In the genomic region with DNA sequence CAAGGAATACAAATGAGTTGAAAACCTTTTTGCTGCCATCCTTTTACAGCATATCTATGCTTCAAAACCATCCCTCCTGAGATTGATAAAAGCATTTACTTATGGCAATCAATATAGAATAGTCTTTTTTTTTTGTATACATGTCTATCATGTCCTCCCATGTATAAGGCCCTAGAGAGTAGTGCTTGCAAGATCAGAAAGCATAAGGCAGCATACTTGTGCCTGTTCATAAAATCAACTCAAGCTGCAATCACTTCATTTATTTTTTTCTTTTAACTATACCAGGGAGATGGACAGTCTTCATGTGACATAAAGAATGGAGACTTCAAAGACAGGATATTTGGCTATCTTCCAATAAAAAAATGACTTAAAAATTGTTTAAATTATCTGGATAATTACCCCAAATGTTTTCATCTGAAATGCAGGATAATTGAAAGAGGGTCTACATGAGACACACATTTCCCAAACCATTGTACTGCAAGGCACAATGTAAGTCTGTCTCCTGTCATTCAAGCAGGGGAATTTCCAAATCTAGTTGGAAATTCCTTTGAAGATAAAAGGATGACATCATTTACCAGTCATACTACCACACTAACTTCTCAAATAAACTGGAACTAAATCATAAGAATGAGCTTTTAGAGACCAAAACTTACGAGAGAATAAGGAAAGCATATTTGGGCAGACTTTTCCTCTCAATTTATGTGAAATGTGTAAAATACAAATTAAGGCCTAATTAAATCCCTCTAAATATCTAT, we compare ENCODE assay signal across 11 cellular contexts. TPM values are rescaled to one million over a fixed set of nuclear protein-coding genes. Genes with fewer than 3 reads are reported as not detected.
A peak's percentile ranks its signal among the peaks of the same experiment; 100 is the strongest.
DNase-seq lines count a peak whose midpoint lies in the region; ATAC-seq and TF ChIP-seq lines count a peak whose summit lies in the region.
"Had no signal": no experiment of that assay in that cellular context is flagged by ENCODE, and none has a peak within 500 bp of the region (broad histone marks: within the 10 kb centered on the region; RNA-seq: fewer than 3 reads in every experiment).

No MANE protein-coding gene starts in this region.

- intact Hi-C loops in Right ventricle myocardium inferior (cut with DNase I): no loop called here

- no peaks in the 10 kb centered on the region for H3K27me3 ChIP-seq in neural cell (ENCODE audit: insufficient read depth, low read depth, low read length)

- ATAC-seq in GM18519 (IDR thresholded peaks at IDR 0.05; ENCODE audit: low FRiP score, unreplicated experiment) (peak; percentile 63), HG02870 (IDR thresholded peaks at IDR 0.05; ENCODE audit: unreplicated experiment) (peak; percentile 63), Right ventricle myocardium inferior (no peak)

- DNase-seq in amniotic epithelial cell (ENCODE audit: low read depth) (peak; percentile 83), ureter (ENCODE audit: low spot score) (no peak), hypothalamus (lab: John Stamatoyannopoulos, UW) (no peak), DMS79 treated with DMSO at 0.1 percent for 48 hours (lab: John Stamatoyannopoulos, UW) (no peak), Right ventricle myocardium inferior (ENCODE audit: missing footprints) (no peak)
- DNase-seq: activated CD4-positive, CD25-positive, alpha-beta regulatory T cell treated with anti-CD3 and anti-CD28 coated beads, Interleukin-2, amount 50 U/mL, for 72 hours; NCI-H524 treated with DMSO at 0.1 percent for 48 hours had no signal

- TF ChIP-seq RAD21 in neural cell (conservative IDR thresholded peaks at IDR 0.05): peak; percentile 24

- peaks cover 4% of the 10 kb centered on the region for H3F3A ChIP-seq in neural cell (ENCODE audit: insufficient read depth, low read length, poor library complexity, severe bottlenecking)

- peak overlapping the region; percentile 42 for H3K9ac ChIP-seq in neural cell (ENCODE audit: low read length)

- H3K9me3 ChIP-seq in neural cell (ENCODE audit: low read length): no peaks in the 10 kb centered on the region

- TF ChIP-seq CTCF in neural cell (IDR thresholded peaks at IDR 0.05; ENCODE audit: poor library complexity, severe bottlenecking): no peak

- H3K4me3 ChIP-seq in neural cell (ENCODE audit: low read length): peak overlapping the region; percentile 43

- H4K20me1 ChIP-seq in neural cell (ENCODE audit: insufficient read depth): no peaks in the 10 kb centered on the region

- no peak overlapping the region for H2AFZ ChIP-seq in neural cell (ENCODE audit: low read depth, low read length)

- TF ChIP-seq EP300 in neural cell (conservative IDR thresholded peaks at IDR 0.05; ENCODE audit: poor library complexity, severe bottlenecking): peak; percentile 92

- no peaks in the 10 kb centered on the region for H3K9me2 ChIP-seq in neural cell (ENCODE audit: insufficient read depth, low read length)

- H3K36me3 ChIP-seq in neural cell (ENCODE audit: insufficient read depth, low read length): peaks cover 3% of the 10 kb centered on the region

- H3K27ac ChIP-seq in neural cell (ENCODE audit: low read length): peak overlapping the region; percentile 88
- H3K27ac ChIP-seq: epithelial cell of prostate had no signal

- H3K79me2 ChIP-seq in neural cell (replicated peaks; ENCODE audit: insufficient read depth, low read length): no peaks in the 10 kb centered on the region

- H3K4me2 ChIP-seq in neural cell (ENCODE audit: low read length): peak overlapping the region; percentile 67

TF ChIP-seq in neural cell, 6 proteins besides CTCF, POLR2A, EP300 and RAD21:
- TF ChIP-seq, protein P1, sequence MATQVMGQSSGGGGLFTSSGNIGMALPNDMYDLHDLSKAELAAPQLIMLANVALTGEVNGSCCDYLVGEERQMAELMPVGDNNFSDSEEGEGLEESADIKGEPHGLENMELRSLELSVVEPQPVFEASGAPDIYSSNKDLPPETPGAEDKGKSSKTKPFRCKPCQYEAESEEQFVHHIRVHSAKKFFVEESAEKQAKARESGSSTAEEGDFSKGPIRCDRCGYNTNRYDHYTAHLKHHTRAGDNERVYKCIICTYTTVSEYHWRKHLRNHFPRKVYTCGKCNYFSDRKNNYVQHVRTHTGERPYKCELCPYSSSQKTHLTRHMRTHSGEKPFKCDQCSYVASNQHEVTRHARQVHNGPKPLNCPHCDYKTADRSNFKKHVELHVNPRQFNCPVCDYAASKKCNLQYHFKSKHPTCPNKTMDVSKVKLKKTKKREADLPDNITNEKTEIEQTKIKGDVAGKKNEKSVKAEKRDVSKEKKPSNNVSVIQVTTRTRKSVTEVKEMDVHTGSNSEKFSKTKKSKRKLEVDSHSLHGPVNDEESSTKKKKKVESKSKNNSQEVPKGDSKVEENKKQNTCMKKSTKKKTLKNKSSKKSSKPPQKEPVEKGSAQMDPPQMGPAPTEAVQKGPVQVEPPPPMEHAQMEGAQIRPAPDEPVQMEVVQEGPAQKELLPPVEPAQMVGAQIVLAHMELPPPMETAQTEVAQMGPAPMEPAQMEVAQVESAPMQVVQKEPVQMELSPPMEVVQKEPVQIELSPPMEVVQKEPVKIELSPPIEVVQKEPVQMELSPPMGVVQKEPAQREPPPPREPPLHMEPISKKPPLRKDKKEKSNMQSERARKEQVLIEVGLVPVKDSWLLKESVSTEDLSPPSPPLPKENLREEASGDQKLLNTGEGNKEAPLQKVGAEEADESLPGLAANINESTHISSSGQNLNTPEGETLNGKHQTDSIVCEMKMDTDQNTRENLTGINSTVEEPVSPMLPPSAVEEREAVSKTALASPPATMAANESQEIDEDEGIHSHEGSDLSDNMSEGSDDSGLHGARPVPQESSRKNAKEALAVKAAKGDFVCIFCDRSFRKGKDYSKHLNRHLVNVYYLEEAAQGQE (IDR thresholded peaks at IDR 0.05; ENCODE audit: borderline replicate concordance): no peak
- TF ChIP-seq SMC3 (conservative IDR thresholded peaks at IDR 0.05; ENCODE audit: poor library complexity): peak; percentile 30
- TF ChIP-seq MXI1 (conservative IDR thresholded peaks at IDR 0.05; ENCODE audit: poor library complexity, severe bottlenecking): no peak
- TF ChIP-seq POLR2AphosphoS5 (IDR thresholded peaks at IDR 0.05): peak; percentile 78
- TF ChIP-seq TAF1 (IDR thresholded peaks at IDR 0.05; ENCODE audit: low read depth): no peak
- no peak for TF ChIP-seq EZH2 (IDR thresholded peaks at IDR 0.05; ENCODE audit: borderline replicate concordance, insufficient read depth, low read length, poor library complexity, severe bottlenecking)

RNA-seq across cellular contexts. Expression of a gene that starts 22.5 kb away (rescaled TPM):
- 119 and 138 TPM in 2 replicates for polyA plus RNA-seq in neural cell
- polyA minus RNA-seq in neural cell: 212 and 227 TPM in 2 replicates
- total RNA-seq in ureter (1.2 TPM), Right ventricle myocardium inferior (12.4 TPM)
